Comparison of ENCODE assay signal across 16 cellular contexts in the genomic region with DNA sequence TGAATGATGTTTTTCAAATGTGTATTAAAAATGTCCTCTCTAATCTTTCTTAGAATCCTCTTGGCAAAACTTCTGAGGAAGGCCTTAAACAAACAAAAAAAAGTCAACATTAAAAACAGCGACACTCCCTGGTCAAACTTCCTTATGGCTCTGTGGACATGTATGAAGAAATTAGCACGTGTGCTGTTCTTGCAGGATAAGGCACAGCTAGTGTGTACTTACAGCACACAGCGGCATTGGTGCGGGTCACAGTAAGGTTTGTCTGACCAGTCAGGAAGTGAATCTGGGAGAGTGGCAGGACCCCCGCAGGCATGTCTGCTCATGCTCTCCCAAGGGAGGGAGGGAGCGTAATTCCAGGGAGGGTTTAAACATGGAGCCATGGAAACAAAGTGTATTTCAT. TPM values are rescaled to one million over a fixed set of nuclear protein-coding genes. Genes with fewer than 3 reads are reported as not detected.
DNase-seq lines count a peak whose midpoint lies in the region; ATAC-seq and TF ChIP-seq lines count a peak whose summit lies in the region.
"Had no signal": no experiment of that assay in that cellular context is flagged by ENCODE, and none has a peak within 500 bp of the region (broad histone marks: within the 10 kb centered on the region; RNA-seq: fewer than 3 reads in every experiment).

No MANE protein-coding gene starts in this region.

- H3K36me3 ChIP-seq in endodermal cell (ENCODE audit: control insufficient read depth, insufficient read depth, low read length) (no peaks in the 10 kb centered on the region), osteoblast (ENCODE audit: insufficient read depth, low read length) (no peaks in the 10 kb centered on the region)

- WGBS in endodermal cell (ENCODE audit: insufficient coverage in 1 of 2, insufficient read length in 1 of 2), 2 experiments = 87% methylated on average over 5 to 6 of the region's 6 CpGs

- H3K4me3 Mint-ChIP-seq in endodermal cell = no peak overlapping the region
- H3K4me3 Mint-ChIP-seq in stimulated activated naive B cell treated with anti-CD40 and anti-IgM and Interleukin-4, amounts not matched to agents 10 μg/mL and 1 μg/mL and 100 μg/mL, for 72 hours = no peak overlapping the region
- H3K4me3 Mint-ChIP-seq: activated CD4-positive, alpha-beta T cell treated with anti-CD3 and anti-CD28 coated beads for 36 hours; naive thymus-derived CD8-positive, alpha-beta T cell had no signal

- H3K4me1 ChIP-seq in endodermal cell (ENCODE audit: control insufficient read depth, insufficient read depth, low read length) (peaks cover 5% of the 10 kb centered on the region), osteoblast (ENCODE audit: insufficient read depth, low read length) (peaks cover 6% of the 10 kb centered on the region)
- H3K4me1 ChIP-seq: gastrocnemius medialis had no signal

- no peaks in the 10 kb centered on the region for H4K20me1 ChIP-seq in osteoblast (ENCODE audit: insufficient read depth, low read length)

- peaks cover 8% of the 10 kb centered on the region for H3K9me3 Mint-ChIP-seq in endodermal cell
- peaks cover 0 to 3% of the 10 kb centered on the region in 2 donors for H3K9me3 Mint-ChIP-seq in stimulated activated naive B cell treated with anti-CD40 and anti-IgM and Interleukin-4, amounts not matched to agents 10 μg/mL and 1 μg/mL and 100 μg/mL, for 72 hours

- no peak overlapping the region for H3K27ac ChIP-seq in endodermal cell (ENCODE audit: low read depth, low read length)
- H3K27ac ChIP-seq in osteoblast (ENCODE audit: low read depth, low read length) = no peak overlapping the region
- H3K27ac ChIP-seq: gastrocnemius medialis had no signal

- H3K4me3 ChIP-seq in endodermal cell (ENCODE audit: low read length) = no peak overlapping the region
- H3K4me3 ChIP-seq in osteoblast (ENCODE audit: insufficient read depth, low read length) = no peak overlapping the region
- H3K4me3 ChIP-seq: gastrocnemius medialis had no signal

- H3K9me3 ChIP-seq in endodermal cell (ENCODE audit: control insufficient read depth, low read length) (no peaks in the 10 kb centered on the region), osteoblast (ENCODE audit: low read depth, low read length) (no peaks in the 10 kb centered on the region)
- H3K9me3 ChIP-seq: gastrocnemius medialis had no signal

- H3K27ac Mint-ChIP-seq in endodermal cell = no peak overlapping the region
- no peak overlapping the region for H3K27ac Mint-ChIP-seq in stimulated activated naive B cell treated with anti-CD40 and anti-IgM and Interleukin-4, amounts not matched to agents 10 μg/mL and 1 μg/mL and 100 μg/mL, for 72 hours
- H3K27ac Mint-ChIP-seq: activated CD4-positive, alpha-beta T cell treated with anti-CD3 and anti-CD28 coated beads for 36 hours; naive thymus-derived CD8-positive, alpha-beta T cell had no signal

- peaks cover 18% of the 10 kb centered on the region for H3K4me1 Mint-ChIP-seq in endodermal cell
- peaks cover 0 to 2% of the 10 kb centered on the region in 2 donors for H3K4me1 Mint-ChIP-seq in stimulated activated naive B cell treated with anti-CD40 and anti-IgM and Interleukin-4, amounts not matched to agents 10 μg/mL and 1 μg/mL and 100 μg/mL, for 72 hours
- H3K4me1 Mint-ChIP-seq: activated CD4-positive, alpha-beta T cell treated with anti-CD3 and anti-CD28 coated beads for 36 hours; naive thymus-derived CD8-positive, alpha-beta T cell had no signal

- peak overlapping the region; percentile 22 for H2AFZ ChIP-seq in osteoblast (ENCODE audit: low read length)

- no peaks in the 10 kb centered on the region for H3K36me3 Mint-ChIP-seq in endodermal cell (ENCODE audit: low read depth)
- H3K36me3 Mint-ChIP-seq in stimulated activated naive B cell treated with anti-CD40 and anti-IgM and Interleukin-4, amounts not matched to agents 10 μg/mL and 1 μg/mL and 100 μg/mL, for 72 hours = peaks cover 7% of the 10 kb centered on the region in 2 donors

- H3K27me3 ChIP-seq in endodermal cell (ENCODE audit: control insufficient read depth, insufficient read depth, low read length, poor library complexity, severe bottlenecking) = no peaks in the 10 kb centered on the region
- no peaks in the 10 kb centered on the region for H3K27me3 ChIP-seq in osteoblast (ENCODE audit: insufficient read depth, low read length)
- H3K27me3 ChIP-seq: gastrocnemius medialis had no signal

- no peak overlapping the region for H3K4me2 ChIP-seq in osteoblast (ENCODE audit: insufficient read depth, low read length)

- peak; percentile 78 for DNase-seq in NCI-H69 (lab: John Stamatoyannopoulos, UW)
- DNase-seq in endodermal cell = peak; percentile 57
- DNase-seq in osteoblast (ENCODE audit: insufficient read length, low spot score, missing footprints) = no peak
- no peak for DNase-seq in EL
- DNase-seq in NCI-H2171 (lab: John Stamatoyannopoulos, UW) = no peak
- DNase-seq in stimulated activated naive B cell treated with anti-CD40 and anti-IgM and Interleukin-4, amounts not matched to agents 10 μg/mL and 1 μg/mL and 100 μg/mL, for 72 hours = no peak
- DNase-seq: activated CD4-positive, alpha-beta T cell treated with anti-CD3 and anti-CD28 coated beads for 36 hours; activated T-cell treated with anti-CD3 and anti-CD28 coated beads, Interleukin-2, amount 50 U/mL, for 48 hours; amygdala; gastrocnemius medialis; KG1; naive thymus-derived CD8-positive, alpha-beta T cell; NCI-H2029; substantia nigra had no signal

- no peaks in the 10 kb centered on the region for H3K79me2 ChIP-seq in osteoblast (ENCODE audit: insufficient read depth, low read length)

- peak; percentile 7 for TF ChIP-seq CTCF in GM12873 (IDR thresholded peaks at IDR 0.05; ENCODE audit: insufficient read depth, low read depth, low read length, missing control alignments)
- no peak for TF ChIP-seq CTCF in endodermal cell (conservative IDR thresholded peaks at IDR 0.05)
- peak; percentile 25 for TF ChIP-seq CTCF in osteoblast (IDR thresholded peaks at IDR 0.05; ENCODE audit: extremely low read depth, low read depth, low read length)

- no peak for ATAC-seq in HG03378 (IDR thresholded peaks at IDR 0.05; ENCODE audit: unreplicated experiment)
- no peak for ATAC-seq in stimulated activated naive B cell treated with anti-CD40 and anti-IgM and Interleukin-4, amounts not matched to agents 10 μg/mL and 1 μg/mL and 100 μg/mL, for 72 hours (replicated peaks)
- ATAC-seq: activated CD4-positive, alpha-beta T cell treated with anti-CD3 and anti-CD28 coated beads for 36 hours; gastrocnemius medialis; naive thymus-derived CD8-positive, alpha-beta T cell had no signal

- no peaks in the 10 kb centered on the region for H3K27me3 Mint-ChIP-seq in endodermal cell (ENCODE audit: insufficient read depth)
- H3K27me3 Mint-ChIP-seq in stimulated activated naive B cell treated with anti-CD40 and anti-IgM and Interleukin-4, amounts not matched to agents 10 μg/mL and 1 μg/mL and 100 μg/mL, for 72 hours = peaks cover 5 to 12% of the 10 kb centered on the region in 2 donors

- no peak overlapping the region for H3K9ac ChIP-seq in endodermal cell (ENCODE audit: extremely low read depth, low read length, poor library complexity, severe bottlenecking)

RNA-seq across cellular contexts. Expression of a gene that starts 38.8 kb away (rescaled TPM):
- total RNA-seq in endodermal cell = 1 to 10 TPM in 1 of 2 donors, not detected in 1; 1.0 TPM
- polyA plus RNA-seq in endodermal cell (2013, experiment 1 of 2) = not detected
- polyA plus RNA-seq in endodermal cell (2013, experiment 2 of 2) = 0.17 TPM
- 0.72 and 1.2 TPM in 2 replicates for total RNA-seq in osteoblast

Comparison
In these comparisons a context has a peak if more than half of its experiments do, and no peak if none do; other contexts are left out.
1. DNase-seq: peak in NCI-H69 (single experiment) and endodermal cell (single experiment); none in osteoblast (single experiment), EL (single experiment), NCI-H2171 (single experiment) and stimulated activated naive B cell treated with anti-CD40 and anti-IgM and Interleukin-4, amounts not matched to agents 10 μg/mL and 1 μg/mL and 100 μg/mL, for 72 hours (single experiment).